In the genomic region with DNA sequence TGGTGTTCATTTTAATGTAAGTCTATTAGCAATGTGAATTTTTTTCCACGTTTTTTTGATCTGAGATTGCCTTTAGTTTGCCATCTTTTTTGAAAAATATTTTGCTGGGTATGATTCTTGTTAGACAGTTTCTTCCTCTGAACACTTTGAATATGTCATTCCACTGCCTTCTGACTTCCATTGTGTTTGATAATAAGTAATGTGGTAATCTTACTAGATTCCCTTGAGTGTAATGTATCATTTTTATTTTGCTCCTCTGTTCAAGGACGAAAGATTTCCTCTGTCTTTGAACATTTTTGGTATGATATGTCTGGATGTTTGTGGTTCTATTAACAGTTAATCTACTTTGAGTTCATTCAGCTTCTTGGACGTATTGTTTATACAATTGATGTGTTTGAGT, we compare ENCODE assay signal across 3 cellular contexts.
TF ChIP-seq lines count a peak whose summit lies in the region.

No MANE protein-coding gene starts in this region.

TF ChIP-seq in A549, 52 proteins besides CTCF, POLR2A, EP300 and RAD21:
- no peak for TF ChIP-seq GATA3 (IDR thresholded peaks at IDR 0.05; ENCODE audit: borderline replicate concordance)
- no peak for TF ChIP-seq POLR2AphosphoS2 (conservative IDR thresholded peaks at IDR 0.05; ENCODE audit: low read length)
- TF ChIP-seq HMGXB4 (CRISPR knock-in tag; IDR thresholded peaks at IDR 0.05; ENCODE audit: borderline replicate concordance), result no peak
- no peak for TF ChIP-seq MAZ (IDR thresholded peaks at IDR 0.05; ENCODE audit: borderline replicate concordance, low read depth, low read length)
- TF ChIP-seq ZNF302 (CRISPR knock-in tag; IDR thresholded peaks at IDR 0.05), result no peak
- no peak for TF ChIP-seq SMC3 (IDR thresholded peaks at IDR 0.05)
- TF ChIP-seq JUNB (IDR thresholded peaks at IDR 0.05), result no peak
- TF ChIP-seq, protein P1, sequence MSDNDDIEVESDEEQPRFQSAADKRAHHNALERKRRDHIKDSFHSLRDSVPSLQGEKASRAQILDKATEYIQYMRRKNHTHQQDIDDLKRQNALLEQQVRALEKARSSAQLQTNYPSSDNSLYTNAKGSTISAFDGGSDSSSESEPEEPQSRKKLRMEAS (IDR thresholded peaks at IDR 0.05), result no peak
- TF ChIP-seq CBX2 (IDR thresholded peaks at IDR 0.05; ENCODE audit: borderline replicate concordance, low read depth), result no peak
- TF ChIP-seq SREBF2 (IDR thresholded peaks at IDR 0.05), result no peak
- no peak for TF ChIP-seq CEBPB (IDR thresholded peaks at IDR 0.05)
- TF ChIP-seq NFE2L2 (conservative IDR thresholded peaks at IDR 0.05; ENCODE audit: low read length), result no peak
- no peak for TF ChIP-seq RNF2 (IDR thresholded peaks at IDR 0.05; ENCODE audit: borderline replicate concordance, low read depth)
- no peak for TF ChIP-seq ATOH8 (CRISPR knock-in tag; IDR thresholded peaks at IDR 0.05; ENCODE audit: low read depth)

TF ChIP-seq in SK-N-SH, 30 proteins besides CTCF, POLR2A, EP300 and RAD21:
- 0 out of 2 replicates have a peak, but pooled peaks have one; percentile 5 for TF ChIP-seq JUND (IDR thresholded peaks at IDR 0.05)
- TF ChIP-seq, protein P1 (IDR thresholded peaks at IDR 0.05; ENCODE audit: low read depth), result no peak

TF ChIP-seq in H1, 55 proteins besides CTCF, POLR2A, EP300 and RAD21:
- no peak for TF ChIP-seq KDM4A (IDR thresholded peaks at IDR 0.05; ENCODE audit: low read depth, low read length, severe bottlenecking)
- TF ChIP-seq POU5F1 (IDR thresholded peaks at IDR 0.05; ENCODE audit: low read depth, low read length), result no peak
- TF ChIP-seq CBX5 (IDR thresholded peaks at IDR 0.05; ENCODE audit: low read depth, low read length), result no peak
- no peak for TF ChIP-seq CBX8 (IDR thresholded peaks at IDR 0.05; ENCODE audit: borderline replicate concordance, low read depth, low read length)
- no peak for TF ChIP-seq TEAD4 (IDR thresholded peaks at IDR 0.05; ENCODE audit: low read depth, low read length)
- TF ChIP-seq SP2 (IDR thresholded peaks at IDR 0.05; ENCODE audit: low read length), result no peak
- no peak for TF ChIP-seq RBBP5 (IDR thresholded peaks at IDR 0.05; ENCODE audit: borderline replicate concordance, low read depth, low read length)
- TF ChIP-seq SIRT6 (IDR thresholded peaks at IDR 0.05; ENCODE audit: low read length), result no peak
- TF ChIP-seq GABPA (IDR thresholded peaks at IDR 0.05; ENCODE audit: borderline replicate concordance, insufficient read depth, low read length), result no peak
- no peak for TF ChIP-seq HDAC6 (IDR thresholded peaks at IDR 0.05; ENCODE audit: low read depth, low read length)
- no peak for TF ChIP-seq SRF (IDR thresholded peaks at IDR 0.05; ENCODE audit: low read depth, low read length)
- TF ChIP-seq BACH1 (IDR thresholded peaks at IDR 0.05; ENCODE audit: low read length), result no peak
- no peak for TF ChIP-seq USF2 (IDR thresholded peaks at IDR 0.05; ENCODE audit: low read length)
- no peak for TF ChIP-seq TBP (IDR thresholded peaks at IDR 0.05; ENCODE audit: low read depth, low read length)
- no peak for TF ChIP-seq GTF2F1 (IDR thresholded peaks at IDR 0.05; ENCODE audit: borderline replicate concordance, low read depth, low read length)
- no peak for TF ChIP-seq CHD1 (IDR thresholded peaks at IDR 0.05; ENCODE audit: low read depth, low read length)
- no peak for TF ChIP-seq BCL11A (IDR thresholded peaks at IDR 0.05; ENCODE audit: low read depth in 2 of 2, low read length in 2 of 2)
- TF ChIP-seq MAFK (IDR thresholded peaks at IDR 0.05; ENCODE audit: low read depth, low read length), result no peak
